31 cellular contexts compared by ENCODE assay signal in genomic region chr2:107729456-107729855, GRCh38.
"Had no signal": no experiment of that assay in that cellular context is flagged by ENCODE, and none has a peak within 500 bp of the region (broad histone marks: within the 10 kb centered on the region; RNA-seq: fewer than 3 reads in every experiment).

No MANE protein-coding gene starts in this region.

- FAIRE-seq: endothelial cell of umbilical vein had no signal

- H3K27ac ChIP-seq: adrenal gland, body of pancreas, cardiac muscle cell, colonic mucosa, esophagus muscularis mucosa, foreskin keratinocyte, gastroesophageal sphincter had no signal

- H3K4me3 ChIP-seq: adrenal gland, body of pancreas, cardiac muscle cell, colonic mucosa, esophagus muscularis mucosa, gastroesophageal sphincter had no signal

- H3K27me3 ChIP-seq: adrenal gland, body of pancreas, cardiac muscle cell, colonic mucosa, esophagus muscularis mucosa, foreskin keratinocyte, gastroesophageal sphincter had no signal

- H3K9me3 ChIP-seq: adrenal gland, colonic mucosa, esophagus muscularis mucosa, gastroesophageal sphincter had no signal

- H3K4me1 ChIP-seq: adrenal gland, body of pancreas, colonic mucosa, esophagus muscularis mucosa, gastroesophageal sphincter had no signal

- H3K36me3 ChIP-seq: adrenal gland, cardiac muscle cell, colonic mucosa, esophagus muscularis mucosa, gastroesophageal sphincter had no signal

- DNase-seq: activated CD4-positive, alpha-beta memory T cell treated with anti-CD3 and anti-CD28 coated beads for 36 hours; activated CD4-positive, alpha-beta T cell treated with anti-CD3 and anti-CD28 coated beads for 36 hours; activated CD4-positive, alpha-beta T cell treated with anti-CD3 and anti-CD28 coated beads, Interleukin-2, amount 10 ng/mL, durations not matched to agents 24 days and 14 days; activated CD4-positive, CD25-positive, alpha-beta regulatory T cell; activated CD4-positive, CD25-positive, alpha-beta regulatory T cell treated with anti-CD3 and anti-CD28 coated beads, Interleukin-2, amount 50 U/mL, for 72 hours; activated CD8-positive, alpha-beta memory T cell treated with anti-CD3 and anti-CD28 coated beads, Interleukin-2, amount 10 ng/mL, durations not matched to agents 7 days and 5 days; activated CD8-positive, alpha-beta memory T cell treated with anti-CD3 and anti-CD28 coated beads, Interleukin-2, amount 50 U/mL, for 4 hours; activated CD8-positive, alpha-beta T cell treated with anti-CD3 and anti-CD28 coated beads, Interleukin-2, amount 10 ng/mL, durations not matched to agents 7 days and 5 days; activated effector memory CD4-positive, alpha-beta T cell treated with anti-CD3 and anti-CD28 coated beads, Interleukin-2, amount 50 U/mL, for 16 hours; activated naive CD4-positive, alpha-beta T cell treated with anti-CD3 and anti-CD28 coated beads for 36 hours; activated naive CD8-positive, alpha-beta T cell treated with anti-CD3 and anti-CD28 coated beads for 36 hours; activated naive CD8-positive, alpha-beta T cell treated with anti-CD3 and anti-CD28 coated beads, Interleukin-2, amount 50 U/mL, for 24 hours; activated T-cell treated with anti-CD3 and anti-CD28 coated beads, Interleukin-2, amount 50 U/mL, for 1 hour; activated T-cell treated with anti-CD3 and anti-CD28 coated beads, Interleukin-2, amount 50 U/mL, for 48 hours; adrenal gland; amygdala; aorta; body of pancreas; central memory CD4-positive, alpha-beta T cell; cerebellar nuclear complex; colonic mucosa; effector CD8-positive, alpha-beta T cell; erythroblast; foreskin keratinocyte; T-helper 1 cell; T-helper 17 cell; T1000 had no signal
